24 cellular contexts compared by ENCODE assay signal in the genomic region with DNA sequence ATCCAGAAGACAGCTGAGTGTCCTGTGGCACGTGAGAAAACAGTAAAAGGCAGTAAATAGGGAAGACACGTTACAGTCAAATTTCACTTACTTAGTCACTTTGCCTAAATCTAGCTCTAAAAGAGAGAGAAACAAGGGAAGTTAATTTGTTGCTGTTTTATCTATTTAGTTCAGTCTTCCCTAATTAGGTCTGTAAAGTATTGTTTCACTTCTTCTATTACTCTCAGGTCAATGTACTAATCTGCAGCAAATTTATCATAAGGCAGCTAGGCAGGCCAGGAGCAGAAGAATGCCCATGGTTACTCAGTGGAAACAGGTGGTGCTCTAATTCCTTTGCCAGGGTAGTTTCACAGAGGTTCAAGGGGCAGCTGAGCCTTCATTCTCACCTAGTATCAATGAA.
"Had no signal": no experiment of that assay in that cellular context is flagged by ENCODE, and none has a peak within 500 bp of the region (broad histone marks: within the 10 kb centered on the region; RNA-seq: fewer than 3 reads in every experiment).

No MANE protein-coding gene starts in this region.

- H3K4me3 Mint-ChIP-seq: activated CD8-positive, alpha-beta T cell treated with anti-CD3 and anti-CD28 coated beads for 36 hours; activated naive CD4-positive, alpha-beta T cell treated with anti-CD3 and anti-CD28 coated beads, Interleukin-2, amount 50 U/mL, for 24 hours; activated naive CD8-positive, alpha-beta T cell treated with anti-CD3 and anti-CD28 coated beads, Interleukin-2, amount 50 U/mL, for 24 hours; endodermal cell; immature natural killer cell; natural killer cell treated with Interleukin-12 subunit alpha and Interleukin-12 subunit beta and Interleukin-15 and Interleukin-18, amount 100 ng/mL, for 72 hours; WTC11 had no signal

- FAIRE-seq: kidney had no signal

- DNase-seq: activated CD4-positive, alpha-beta T cell treated with anti-CD3 and anti-CD28 coated beads for 1 hour; activated CD4-positive, alpha-beta T cell treated with anti-CD3 and anti-CD28 coated beads, Interleukin-2, amount 50 U/mL, for 1 hour; activated CD8-positive, alpha-beta T cell treated with anti-CD3 and anti-CD28 coated beads for 36 hours; activated naive CD8-positive, alpha-beta T cell treated with anti-CD3 and anti-CD28 coated beads, Interleukin-2, amount 50 U/mL, for 24 hours; activated T-cell treated with anti-CD3 and anti-CD28 coated beads, Interleukin-2, amount 50 U/mL, for 48 hours; amygdala; central memory CD4-positive, alpha-beta T cell; endodermal cell; foreskin fibroblast; heart left ventricle; hypothalamus; immature natural killer cell; kidney; left colon; right cardiac atrium; stimulated activated CD4-positive, alpha-beta T cell treated with anti-CD3 and anti-CD28 coated beads, Interleukin-15, amount 100 ng/mL, for 24 hours; stimulated activated CD4-positive, alpha-beta T cell treated with anti-CD3 and anti-CD28 coated beads, Interleukin-2, amount 100 ng/mL, for 24 hours; stimulated activated naive CD4-positive, alpha-beta T cell; tibial artery had no signal

- ATAC-seq: activated CD8-positive, alpha-beta T cell treated with anti-CD3 and anti-CD28 coated beads for 36 hours; activated naive CD8-positive, alpha-beta T cell treated with anti-CD3 and anti-CD28 coated beads, Interleukin-2, amount 50 U/mL, for 24 hours; esophagus mucosa; heart left ventricle; left colon; natural killer cell treated with Interleukin-12 subunit alpha and Interleukin-12 subunit beta and Interleukin-15 and Interleukin-18, amount 100 ng/mL, for 72 hours; right cardiac atrium; WTC11 had no signal

- H3K4me1 Mint-ChIP-seq: activated naive CD4-positive, alpha-beta T cell treated with anti-CD3 and anti-CD28 coated beads, Interleukin-2, amount 50 U/mL, for 24 hours; activated naive CD8-positive, alpha-beta T cell treated with anti-CD3 and anti-CD28 coated beads, Interleukin-2, amount 50 U/mL, for 24 hours; endodermal cell; immature natural killer cell; WTC11 had no signal

- H3K27ac Mint-ChIP-seq: activated CD8-positive, alpha-beta T cell treated with anti-CD3 and anti-CD28 coated beads for 36 hours; activated naive CD4-positive, alpha-beta T cell treated with anti-CD3 and anti-CD28 coated beads, Interleukin-2, amount 50 U/mL, for 24 hours; activated naive CD8-positive, alpha-beta T cell treated with anti-CD3 and anti-CD28 coated beads, Interleukin-2, amount 50 U/mL, for 24 hours; activated T-helper 2 cell treated with anti-CD3 and anti-CD28 coated beads, Interferon-gamma antibody, Interleukin-2, Interleukin-4, amounts not matched to agents 10 μg/mL and 5 μg/mL and 100 μg/mL, durations not matched to agents 14 hours and 24 hours and 36 hours; endodermal cell; immature natural killer cell; natural killer cell treated with Interleukin-12 subunit alpha and Interleukin-12 subunit beta and Interleukin-15 and Interleukin-18, amount 100 ng/mL, for 72 hours; WTC11 had no signal
